Comparison of ENCODE assay signal across 1 cellular context in the genomic region with DNA sequence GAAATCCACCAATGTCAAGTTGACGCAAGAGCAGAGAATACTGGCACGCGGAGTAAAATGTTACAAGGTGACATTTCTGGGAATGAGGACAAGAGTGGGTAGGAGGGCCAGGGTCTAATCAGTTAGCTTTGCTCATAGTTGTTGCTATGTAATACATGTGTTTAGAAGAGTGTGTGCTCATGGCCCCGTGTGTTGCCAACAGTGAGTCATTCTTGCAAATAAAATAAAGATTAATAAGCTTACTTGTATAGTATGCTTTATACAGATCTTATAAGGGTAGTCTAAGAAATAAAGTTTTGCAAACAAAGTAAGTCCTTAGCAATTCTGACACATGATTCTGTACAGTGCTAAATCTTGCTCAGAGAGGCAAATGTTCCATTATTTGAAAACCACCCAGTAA.
A peak's percentile ranks its signal among the peaks of the same experiment; 100 is the strongest.
TF ChIP-seq lines count a peak whose summit lies in the region.

No MANE protein-coding gene starts in this region.

TF ChIP-seq in liver, 16 proteins besides CTCF, POLR2A, EP300 and RAD21:
- TF ChIP-seq, protein P1, sequence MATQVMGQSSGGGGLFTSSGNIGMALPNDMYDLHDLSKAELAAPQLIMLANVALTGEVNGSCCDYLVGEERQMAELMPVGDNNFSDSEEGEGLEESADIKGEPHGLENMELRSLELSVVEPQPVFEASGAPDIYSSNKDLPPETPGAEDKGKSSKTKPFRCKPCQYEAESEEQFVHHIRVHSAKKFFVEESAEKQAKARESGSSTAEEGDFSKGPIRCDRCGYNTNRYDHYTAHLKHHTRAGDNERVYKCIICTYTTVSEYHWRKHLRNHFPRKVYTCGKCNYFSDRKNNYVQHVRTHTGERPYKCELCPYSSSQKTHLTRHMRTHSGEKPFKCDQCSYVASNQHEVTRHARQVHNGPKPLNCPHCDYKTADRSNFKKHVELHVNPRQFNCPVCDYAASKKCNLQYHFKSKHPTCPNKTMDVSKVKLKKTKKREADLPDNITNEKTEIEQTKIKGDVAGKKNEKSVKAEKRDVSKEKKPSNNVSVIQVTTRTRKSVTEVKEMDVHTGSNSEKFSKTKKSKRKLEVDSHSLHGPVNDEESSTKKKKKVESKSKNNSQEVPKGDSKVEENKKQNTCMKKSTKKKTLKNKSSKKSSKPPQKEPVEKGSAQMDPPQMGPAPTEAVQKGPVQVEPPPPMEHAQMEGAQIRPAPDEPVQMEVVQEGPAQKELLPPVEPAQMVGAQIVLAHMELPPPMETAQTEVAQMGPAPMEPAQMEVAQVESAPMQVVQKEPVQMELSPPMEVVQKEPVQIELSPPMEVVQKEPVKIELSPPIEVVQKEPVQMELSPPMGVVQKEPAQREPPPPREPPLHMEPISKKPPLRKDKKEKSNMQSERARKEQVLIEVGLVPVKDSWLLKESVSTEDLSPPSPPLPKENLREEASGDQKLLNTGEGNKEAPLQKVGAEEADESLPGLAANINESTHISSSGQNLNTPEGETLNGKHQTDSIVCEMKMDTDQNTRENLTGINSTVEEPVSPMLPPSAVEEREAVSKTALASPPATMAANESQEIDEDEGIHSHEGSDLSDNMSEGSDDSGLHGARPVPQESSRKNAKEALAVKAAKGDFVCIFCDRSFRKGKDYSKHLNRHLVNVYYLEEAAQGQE (IDR thresholded peaks at IDR 0.05), result no peak
- TF ChIP-seq ATF3 (IDR thresholded peaks at IDR 0.05) (peak; percentile 40), RXRA (IDR thresholded peaks at IDR 0.05) (peak in 1 of 2 donors; percentile 9), JUND (IDR thresholded peaks at IDR 0.05) (peak; percentile 33 to 39)
